14 cellular contexts compared by ENCODE assay signal in the genomic region with DNA sequence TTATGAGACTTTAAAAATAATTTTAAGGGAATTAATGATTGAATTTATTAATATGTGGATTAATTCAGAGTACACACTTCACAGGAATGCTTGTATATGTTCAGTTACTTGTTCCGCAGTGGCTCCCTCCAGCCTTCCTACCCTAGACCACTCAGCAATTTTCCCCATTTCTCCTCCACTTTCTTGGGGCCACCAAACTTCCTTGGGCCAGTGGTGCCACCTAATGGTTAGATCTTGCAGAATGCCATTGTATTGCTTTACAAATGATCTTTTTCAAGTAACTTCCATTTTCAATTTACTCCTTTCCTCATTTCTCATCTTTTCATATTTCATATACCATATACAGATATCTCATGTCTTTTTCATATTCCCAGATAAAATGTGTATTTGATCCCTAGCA. TPM values are rescaled to one million over a fixed set of nuclear protein-coding genes. Genes with fewer than 3 reads are reported as not detected.
DNase-seq lines count a peak whose midpoint lies in the region; ATAC-seq and TF ChIP-seq lines count a peak whose summit lies in the region.
"Had no signal": no experiment of that assay in that cellular context is flagged by ENCODE, and none has a peak within 500 bp of the region (broad histone marks: within the 10 kb centered on the region; RNA-seq: fewer than 3 reads in every experiment).

No MANE protein-coding gene starts in this region.

- no peaks in the 10 kb centered on the region for H3K9me3 Mint-ChIP-seq in endothelial cell (ENCODE audit: unreplicated experiment)
- H3K9me3 Mint-ChIP-seq: natural killer cell had no signal

- 94 to 100% methylated on average over 1 of the region's 1 CpG for WGBS in heart right ventricle, 2 donors

- H3K36me3 ChIP-seq in cardiac muscle cell (no peaks in the 10 kb centered on the region), heart right ventricle (no peaks in the 10 kb centered on the region), upper lobe of right lung (no peaks in the 10 kb centered on the region)

- H3K4me3 ChIP-seq in cardiac muscle cell (no peak overlapping the region), heart right ventricle (no peak overlapping the region), upper lobe of right lung (no peak overlapping the region)

- H3K27me3 Mint-ChIP-seq in endothelial cell (ENCODE audit: unreplicated experiment), result peaks cover 7% of the 10 kb centered on the region

- no peaks in the 10 kb centered on the region for H3K4me1 ChIP-seq in cardiac muscle cell (ENCODE audit: low read depth)
- H3K4me1 ChIP-seq in heart right ventricle, result peaks cover 0 to 12% (median 6%) of the 10 kb centered on the region in 9 donors
- H3K4me1 ChIP-seq in upper lobe of right lung, result no peaks in the 10 kb centered on the region

- H3K9me3 ChIP-seq in cardiac muscle cell (ENCODE audit: low read depth) (no peaks in the 10 kb centered on the region), heart right ventricle (no peaks in the 10 kb centered on the region), upper lobe of right lung (no peaks in the 10 kb centered on the region)

- H3K27ac Mint-ChIP-seq in endothelial cell (ENCODE audit: unreplicated experiment), result no peak overlapping the region
- H3K27ac Mint-ChIP-seq: natural killer cell had no signal

- intact Hi-C loops in heart right ventricle (cut with DNase I), result no loop called here
- intact Hi-C loops in upper lobe of right lung (cut with DNase I), result no loop called here

- DNase-seq in cardiac muscle cell (ENCODE audit: low read depth in 1 of 2, low spot score in 1 of 2), result no peak
- DNase-seq in heart right ventricle, result no peak
- DNase-seq in NOMO-1 treated with DMSO at 0.1 percent for 48 hours (lab: John Stamatoyannopoulos, UW; ENCODE audit: unreplicated experiment), result peak; percentile 14
- DNase-seq in endothelial cell (ENCODE audit: low spot score), result no peak
- no peak for DNase-seq in upper lobe of right lung
- no peak for DNase-seq in stimulated activated CD4-positive, alpha-beta T cell treated with anti-CD3 and anti-CD28 coated beads, Interleukin-1b, Interleukin-23, amount 100 ng/mL, for 48 hours
- DNase-seq: activated CD4-positive, CD25-positive, alpha-beta regulatory T cell; natural killer cell; NK-92 treated with Interleukin-12 subunit alpha and Interleukin-12 subunit beta, amount 100 ng/mL, for 24 hours had no signal

- H3K36me3 Mint-ChIP-seq in endothelial cell (ENCODE audit: low read depth, unreplicated experiment), result no peaks in the 10 kb centered on the region
- H3K36me3 Mint-ChIP-seq: CD4-positive, CD25-positive, alpha-beta regulatory T cell; natural killer cell had no signal

- H3K27ac ChIP-seq in cardiac muscle cell (no peak overlapping the region), heart right ventricle (no peak overlapping the region), upper lobe of right lung (no peak overlapping the region)

- peaks cover 2% of the 10 kb centered on the region for H3K4me1 Mint-ChIP-seq in endothelial cell (ENCODE audit: unreplicated experiment)
- H3K4me1 Mint-ChIP-seq: natural killer cell had no signal

- H3K27me3 ChIP-seq in cardiac muscle cell (peaks cover 34% of the 10 kb centered on the region), heart right ventricle (peaks cover 8 to 64% (median 32%) of the 10 kb centered on the region in 7 donors), upper lobe of right lung (peaks cover 33% of the 10 kb centered on the region)

- H3K4me3 Mint-ChIP-seq in endothelial cell (ENCODE audit: unreplicated experiment), result no peak overlapping the region
- H3K4me3 Mint-ChIP-seq: CD4-positive, CD25-positive, alpha-beta regulatory T cell; natural killer cell had no signal

- ATAC-seq in heart right ventricle (no peak), upper lobe of right lung (no peak), HG03280 (IDR thresholded peaks at IDR 0.05; ENCODE audit: unreplicated experiment) (no peak)
- ATAC-seq in activated CD4-positive, CD25-positive, alpha-beta regulatory T cell treated with anti-CD3 and anti-CD28 coated beads, Interleukin-2, amount 50 U/mL, for 24 hours, result no peak
- ATAC-seq: natural killer cell had no signal

- TF ChIP-seq CTCF in cardiac muscle cell (IDR thresholded peaks at IDR 0.05; ENCODE audit: low read depth, low read length) (peak; percentile 25), heart right ventricle (IDR thresholded peaks at IDR 0.05) (peak in 1 of 9 donors; percentile 23), endothelial cell (IDR thresholded peaks at IDR 0.05; ENCODE audit: unreplicated experiment) (peak; percentile 35), upper lobe of right lung (IDR thresholded peaks at IDR 0.05) (peak; percentile 23)

RNA-seq across cellular contexts. Expression of a gene that starts 3.6 kb away (rescaled TPM):
- total RNA-seq in cardiac muscle cell (1.3 and 1.9 TPM in 2 replicates), heart right ventricle (1 to 10 TPM in 1 of 10 donors, under 1 TPM in 8, not detected in 1; 0.23 to 1.3 (median 0.55) TPM), endothelial cell (ENCODE audit: unreplicated experiment) (0.36 TPM), upper lobe of right lung (not detected)
- polyA plus RNA-seq in cardiac muscle cell (1.4 and 1.8 TPM in 2 replicates), heart right ventricle (under 1 TPM in 1 of 2 donors, not detected in 1; 0.13 TPM)
- total RNA-seq: dermis microvascular lymphatic vessel endothelial cell, LHCN-M2 had no signal

RNA-seq across cellular contexts. Expression of a gene that starts 25.5 kb away (rescaled TPM):
- total RNA-seq in cardiac muscle cell, result 0.30 and 1.7 TPM in 2 replicates
- 1.8 and 5.0 TPM in 2 replicates for polyA plus RNA-seq in cardiac muscle cell
- 1 to 10 TPM in 1 of 10 donors, under 1 TPM in 4, not detected in 5; 0.58 to 5.2 (median 0.77) TPM for total RNA-seq in heart right ventricle
- polyA plus RNA-seq in heart right ventricle, result 1 to 10 TPM in 1 of 2 donors, under 1 TPM in 1; 0.30 to 1.2 TPM
- total RNA-seq in endothelial cell (ENCODE audit: unreplicated experiment), result 4.1 TPM
- 12.5 TPM for total RNA-seq in upper lobe of right lung
- total RNA-seq: CD4-positive, CD25-positive, alpha-beta regulatory T cell; dermis microvascular lymphatic vessel endothelial cell; LHCN-M2; natural killer cell had no signal
- polyA plus RNA-seq: CD4-positive, CD25-positive, alpha-beta regulatory T cell had no signal
